ENCODE assay signal across 8 cellular contexts in genomic region chr1:243254233-243254926, GRCh38. TPM values are rescaled to one million over a fixed set of nuclear protein-coding genes. Genes with fewer than 3 reads are reported as not detected.
DNase-seq lines count a peak whose midpoint lies in the region; ATAC-seq and TF ChIP-seq lines count a peak whose summit lies in the region.

No MANE protein-coding gene starts in this region.

- no peaks in the 10 kb centered on the region for H3K27me3 Mint-ChIP-seq in chondrocyte (ENCODE audit: low read depth)

- peak overlapping the region; percentile 97 for H3K27ac ChIP-seq in WERI-Rb-1

- H3K9me3 ChIP-seq in WERI-Rb-1 (ENCODE audit: severe bottlenecking): no peaks in the 10 kb centered on the region

- peaks cover 8% of the 10 kb centered on the region for H3K36me3 ChIP-seq in WERI-Rb-1

- no peaks in the 10 kb centered on the region for H3K27me3 ChIP-seq in WERI-Rb-1 (ENCODE audit: insufficient read depth, low read depth, severe bottlenecking)

- TF ChIP-seq CTCF in WERI-Rb-1 (IDR thresholded peaks at IDR 0.05; ENCODE audit: low read depth, low read length): no peak
- TF ChIP-seq CTCF in chondrocyte (IDR thresholded peaks at IDR 0.05): peak; percentile 12

- ATAC-seq in HG02678 (IDR thresholded peaks at IDR 0.05; ENCODE audit: unreplicated experiment) (peak; percentile 11), GM18520 (IDR thresholded peaks at IDR 0.05; ENCODE audit: unreplicated experiment) (no peak)

- peak overlapping the region; percentile 97 for H3K4me3 Mint-ChIP-seq in chondrocyte (ENCODE audit: unreplicated experiment)

- peaks cover 57% of the 10 kb centered on the region for H3K4me1 Mint-ChIP-seq in chondrocyte (ENCODE audit: low read depth)

- no peaks in the 10 kb centered on the region for H3K36me3 Mint-ChIP-seq in chondrocyte (ENCODE audit: low read depth)

- DNase-seq in GM04504 (ENCODE audit: low read depth) (peak; percentile 44), NCI-H2107 treated with DMSO at 0.1 percent for 48 hours (lab: John Stamatoyannopoulos, UW; ENCODE audit: unreplicated experiment) (peak; percentile 92), WERI-Rb-1 (peak; percentile 66), chondrocyte (ENCODE audit: low spot score) (no peak), kidney tubule cell (ENCODE audit: low spot score) (peak; percentile 67)
- DNase-seq in stimulated activated CD4-positive, alpha-beta T cell treated with anti-CD3 and anti-CD28 coated beads, Interleukin-1b, Interleukin-23, amount 100 ng/mL, for 24 hours (ENCODE audit: low read depth in 4 of 4, low spot score in 1 of 4): peak; percentile 25 to 57 (median 37)

- peak overlapping the region; percentile 90 for H3K4me3 ChIP-seq in WERI-Rb-1 (ENCODE audit: low read depth, low read length)

- no peaks in the 10 kb centered on the region for H3K9me3 Mint-ChIP-seq in chondrocyte (ENCODE audit: low read depth)

- H3K27ac Mint-ChIP-seq in chondrocyte (ENCODE audit: unreplicated experiment): peak overlapping the region; percentile 95

RNA-seq across cellular contexts. Expression of gene CEP170, which starts 0.7 kb away (rescaled TPM):
- 101 to 109 TPM (median 108 TPM) in 3 replicates for total RNA-seq in chondrocyte

RNA-seq across cellular contexts. Expression of gene SDCCAG8, which starts 1.5 kb away (rescaled TPM):
- 19.8 to 26.5 TPM (median 24.9 TPM) in 3 replicates for total RNA-seq in chondrocyte
